In genomic region chr7:51328351-51328801, GRCh38 we compare ENCODE assay signal across 2 cellular contexts.
A peak's percentile ranks its signal among the peaks of the same experiment; 100 is the strongest.
TF ChIP-seq lines count a peak whose summit lies in the region.

No MANE protein-coding gene starts in this region.

TF ChIP-seq in GM23338, 12 proteins besides CTCF, POLR2A, EP300 and RAD21:
- TF ChIP-seq EZH2phosphoT487 (IDR thresholded peaks at IDR 0.05; ENCODE audit: unreplicated experiment) (no peak), ZNF114 (CRISPR knock-in tag; IDR thresholded peaks at IDR 0.05) (no peak), REST (IDR thresholded peaks at IDR 0.05; ENCODE audit: unreplicated experiment) (no peak), CREB1 (CRISPR knock-in tag; IDR thresholded peaks at IDR 0.05; ENCODE audit: low read depth) (no peak), NANOG (IDR thresholded peaks at IDR 0.05; ENCODE audit: borderline replicate concordance) (no peak), EZH2 (IDR thresholded peaks at IDR 0.05; ENCODE audit: low read depth, unreplicated experiment) (no peak), ZNF462 (CRISPR knock-in tag; IDR thresholded peaks at IDR 0.05) (no peak), POLR2AphosphoS5 (IDR thresholded peaks at IDR 0.05; ENCODE audit: low read depth) (no peak), STAT1 (IDR thresholded peaks at IDR 0.05; ENCODE audit: unreplicated experiment) (no peak), ZNF331 (CRISPR knock-in tag; IDR thresholded peaks at IDR 0.05; ENCODE audit: low read depth) (no peak), JUNB (IDR thresholded peaks at IDR 0.05; ENCODE audit: unreplicated experiment) (no peak), ETS1 (IDR thresholded peaks at IDR 0.05) (no peak)

TF ChIP-seq in H1, 55 proteins besides CTCF, POLR2A, EP300 and RAD21:
- TF ChIP-seq HDAC6 (IDR thresholded peaks at IDR 0.05; ENCODE audit: low read depth, low read length) (no peak), TAF7 (optimal IDR thresholded peaks at IDR 0.05; ENCODE audit: borderline replicate concordance, low read depth, low read length) (no peak), HDAC2 (IDR thresholded peaks at IDR 0.05; ENCODE audit: borderline replicate concordance in 1 of 2, low read depth in 2 of 2, low read length in 2 of 2) (no peak), TEAD4 (IDR thresholded peaks at IDR 0.05; ENCODE audit: low read depth, low read length) (0 out of 2 replicates have a peak, but pooled peaks have one; percentile 27), POLR2AphosphoS5 (IDR thresholded peaks at IDR 0.05; ENCODE audit: low read depth, low read length) (peak; percentile 23; the same call in 1 of the 2 replicates), MAX (IDR thresholded peaks at IDR 0.05) (no peak), BRCA1 (IDR thresholded peaks at IDR 0.05; ENCODE audit: low read depth, low read length) (no peak), KDM4A (IDR thresholded peaks at IDR 0.05; ENCODE audit: low read depth, low read length, severe bottlenecking) (no peak), EGR1 (IDR thresholded peaks at IDR 0.05; ENCODE audit: borderline replicate concordance, low read depth, low read length) (no peak), SP2 (IDR thresholded peaks at IDR 0.05; ENCODE audit: low read length) (no peak), TBP (IDR thresholded peaks at IDR 0.05; ENCODE audit: low read depth, low read length) (no peak), EZH2 (IDR thresholded peaks at IDR 0.05; ENCODE audit: low read depth, low read length, severe bottlenecking) (no peak), GTF2F1 (IDR thresholded peaks at IDR 0.05; ENCODE audit: borderline replicate concordance, low read depth, low read length) (no peak), SIN3A (conservative IDR thresholded peaks at IDR 0.05 in 1 of 2, IDR thresholded peaks at IDR 0.05 in 1 of 2; ENCODE audit: low read depth in 1 of 2, low read length in 2 of 2) (no peak), SRF (IDR thresholded peaks at IDR 0.05; ENCODE audit: low read depth, low read length) (no peak), CEBPB (IDR thresholded peaks at IDR 0.05; ENCODE audit: low read depth, low read length) (no peak)
TF ChIP-seq in H1: peak in this region for 2.
